Comparison of ENCODE assay signal across 2 cellular contexts in genomic region chr1:35053433-35053832, GRCh38.
TF ChIP-seq lines count a peak whose summit lies in the region.

No MANE protein-coding gene starts in this region.

TF ChIP-seq in HepG2, 621 proteins besides CTCF, POLR2A, EP300 and RAD21:
- TF ChIP-seq MEF2D (CRISPR knock-in tag; IDR thresholded peaks at IDR 0.05) (no peak), TERF1 (CRISPR knock-in tag; IDR thresholded peaks at IDR 0.05) (no peak), CHCHD3 (CRISPR knock-in tag; IDR thresholded peaks at IDR 0.05) (no peak), ZSCAN25 (CRISPR knock-in tag; IDR thresholded peaks at IDR 0.05) (no peak), ZNF264 (CRISPR knock-in tag; IDR thresholded peaks at IDR 0.05) (no peak), ATF7 (IDR thresholded peaks at IDR 0.05) (peak; percentile 74), ATF7 (CRISPR knock-in tag; IDR thresholded peaks at IDR 0.05) (no peak), SRY (CRISPR knock-in tag; IDR thresholded peaks at IDR 0.05) (no peak), PHF8 (CRISPR knock-in tag; IDR thresholded peaks at IDR 0.05) (no peak), CREB1 (IDR thresholded peaks at IDR 0.05) (0 out of 2 replicates have a peak, but pooled peaks have one; percentile 28), CREB1 (CRISPR knock-in tag; IDR thresholded peaks at IDR 0.05) (no peak), FOXP4 (CRISPR knock-in tag; IDR thresholded peaks at IDR 0.05) (no peak), MIXL1 (CRISPR knock-in tag; IDR thresholded peaks at IDR 0.05) (no peak), ZNF235 (CRISPR knock-in tag; IDR thresholded peaks at IDR 0.05; ENCODE audit: borderline replicate concordance) (no peak), ZNF558 (CRISPR knock-in tag; IDR thresholded peaks at IDR 0.05; ENCODE audit: borderline replicate concordance) (no peak)
- TF ChIP-seq, protein P1, sequence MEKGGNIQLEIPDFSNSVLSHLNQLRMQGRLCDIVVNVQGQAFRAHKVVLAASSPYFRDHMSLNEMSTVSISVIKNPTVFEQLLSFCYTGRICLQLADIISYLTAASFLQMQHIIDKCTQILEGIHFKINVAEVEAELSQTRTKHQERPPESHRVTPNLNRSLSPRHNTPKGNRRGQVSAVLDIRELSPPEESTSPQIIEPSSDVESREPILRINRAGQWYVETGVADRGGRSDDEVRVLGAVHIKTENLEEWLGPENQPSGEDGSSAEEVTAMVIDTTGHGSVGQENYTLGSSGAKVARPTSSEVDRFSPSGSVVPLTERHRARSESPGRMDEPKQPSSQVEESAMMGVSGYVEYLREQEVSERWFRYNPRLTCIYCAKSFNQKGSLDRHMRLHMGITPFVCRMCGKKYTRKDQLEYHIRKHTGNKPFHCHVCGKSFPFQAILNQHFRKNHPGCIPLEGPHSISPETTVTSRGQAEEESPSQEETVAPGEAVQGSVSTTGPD (CRISPR knock-in tag; IDR thresholded peaks at IDR 0.05), result no peak

TF ChIP-seq in HEK293, 187 proteins besides CTCF, POLR2A, EP300 and RAD21:
- TF ChIP-seq ZNF501 (tag by site-specific recombination; IDR thresholded peaks at IDR 0.05), result no peak
- TF ChIP-seq, protein P2, sequence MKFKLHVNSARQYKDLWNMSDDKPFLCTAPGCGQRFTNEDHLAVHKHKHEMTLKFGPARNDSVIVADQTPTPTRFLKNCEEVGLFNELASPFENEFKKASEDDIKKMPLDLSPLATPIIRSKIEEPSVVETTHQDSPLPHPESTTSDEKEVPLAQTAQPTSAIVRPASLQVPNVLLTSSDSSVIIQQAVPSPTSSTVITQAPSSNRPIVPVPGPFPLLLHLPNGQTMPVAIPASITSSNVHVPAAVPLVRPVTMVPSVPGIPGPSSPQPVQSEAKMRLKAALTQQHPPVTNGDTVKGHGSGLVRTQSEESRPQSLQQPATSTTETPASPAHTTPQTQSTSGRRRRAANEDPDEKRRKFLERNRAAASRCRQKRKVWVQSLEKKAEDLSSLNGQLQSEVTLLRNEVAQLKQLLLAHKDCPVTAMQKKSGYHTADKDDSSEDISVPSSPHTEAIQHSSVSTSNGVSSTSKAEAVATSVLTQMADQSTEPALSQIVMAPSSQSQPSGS (tag by site-specific recombination; IDR thresholded peaks at IDR 0.05; ENCODE audit: low read depth), result 0 out of 2 replicates have a peak, but pooled peaks have one; percentile 19
